ENCODE assay signal across 3 cellular contexts in the genomic region with DNA sequence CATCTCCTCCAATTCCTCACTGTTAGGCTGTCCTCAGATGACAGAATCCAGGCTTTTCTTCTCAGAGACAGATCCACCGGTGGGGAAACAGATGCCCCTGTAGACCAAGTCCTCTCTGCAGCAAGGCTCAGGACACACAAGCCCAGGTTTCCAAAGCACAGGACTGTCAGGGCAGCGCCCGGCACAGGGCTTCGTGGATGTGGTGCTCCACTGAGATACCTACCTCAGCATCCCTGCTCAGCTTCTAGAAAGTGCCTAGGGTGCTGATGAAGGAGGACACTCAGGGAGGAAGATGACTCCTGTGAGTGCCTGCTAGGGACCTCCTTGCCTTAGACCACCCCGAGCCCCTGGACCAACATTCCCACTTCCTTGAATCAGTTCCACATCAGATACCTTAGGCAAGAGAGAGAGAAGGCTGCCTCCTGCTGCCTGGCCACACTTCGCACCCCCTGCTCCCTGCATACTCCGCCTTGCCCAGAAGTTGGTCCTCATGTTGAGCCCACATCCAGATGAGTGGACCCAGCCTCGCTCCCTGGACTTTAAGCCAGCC.
TF ChIP-seq lines count a peak whose summit lies in the region.

No MANE protein-coding gene starts in this region.

TF ChIP-seq in A549, 52 proteins besides CTCF, POLR2A, EP300 and RAD21:
- TF ChIP-seq RFX5 (IDR thresholded peaks at IDR 0.05) (no peak), RARB (CRISPR knock-in tag; IDR thresholded peaks at IDR 0.05) (no peak), ESRRA (IDR thresholded peaks at IDR 0.05; ENCODE audit: borderline replicate concordance, low read length) (no peak), ZSCAN20 (CRISPR knock-in tag; IDR thresholded peaks at IDR 0.05) (no peak), JUNB (IDR thresholded peaks at IDR 0.05) (no peak), GATA3 (IDR thresholded peaks at IDR 0.05; ENCODE audit: borderline replicate concordance) (no peak), TP53 (CRISPR knock-in tag; IDR thresholded peaks at IDR 0.05) (no peak), HOXB5 (CRISPR knock-in tag; IDR thresholded peaks at IDR 0.05) (no peak), HOXB13 (CRISPR knock-in tag; IDR thresholded peaks at IDR 0.05; ENCODE audit: low read depth) (no peak), HDAC2 (IDR thresholded peaks at IDR 0.05) (no peak), RCOR1 (IDR thresholded peaks at IDR 0.05; ENCODE audit: low read depth, low read length) (no peak)
- TF ChIP-seq, protein P1, sequence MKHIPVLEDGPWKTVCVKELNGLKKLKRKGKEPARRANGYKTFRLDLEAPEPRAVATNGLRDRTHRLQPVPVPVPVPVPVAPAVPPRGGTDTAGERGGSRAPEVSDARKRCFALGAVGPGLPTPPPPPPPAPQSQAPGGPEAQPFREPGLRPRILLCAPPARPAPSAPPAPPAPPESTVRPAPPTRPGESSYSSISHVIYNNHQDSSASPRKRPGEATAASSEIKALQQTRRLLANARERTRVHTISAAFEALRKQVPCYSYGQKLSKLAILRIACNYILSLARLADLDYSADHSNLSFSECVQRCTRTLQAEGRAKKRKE (CRISPR knock-in tag; IDR thresholded peaks at IDR 0.05; ENCODE audit: low read depth) = no peak
- TF ChIP-seq, protein P2, sequence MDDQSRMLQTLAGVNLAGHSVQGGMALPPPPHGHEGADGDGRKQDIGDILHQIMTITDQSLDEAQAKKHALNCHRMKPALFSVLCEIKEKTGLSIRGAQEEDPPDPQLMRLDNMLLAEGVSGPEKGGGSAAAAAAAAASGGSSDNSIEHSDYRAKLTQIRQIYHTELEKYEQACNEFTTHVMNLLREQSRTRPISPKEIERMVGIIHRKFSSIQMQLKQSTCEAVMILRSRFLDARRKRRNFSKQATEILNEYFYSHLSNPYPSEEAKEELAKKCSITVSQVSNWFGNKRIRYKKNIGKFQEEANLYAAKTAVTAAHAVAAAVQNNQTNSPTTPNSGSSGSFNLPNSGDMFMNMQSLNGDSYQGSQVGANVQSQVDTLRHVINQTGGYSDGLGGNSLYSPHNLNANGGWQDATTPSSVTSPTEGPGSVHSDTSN (IDR thresholded peaks at IDR 0.05) = no peak
- TF ChIP-seq, protein P3, sequence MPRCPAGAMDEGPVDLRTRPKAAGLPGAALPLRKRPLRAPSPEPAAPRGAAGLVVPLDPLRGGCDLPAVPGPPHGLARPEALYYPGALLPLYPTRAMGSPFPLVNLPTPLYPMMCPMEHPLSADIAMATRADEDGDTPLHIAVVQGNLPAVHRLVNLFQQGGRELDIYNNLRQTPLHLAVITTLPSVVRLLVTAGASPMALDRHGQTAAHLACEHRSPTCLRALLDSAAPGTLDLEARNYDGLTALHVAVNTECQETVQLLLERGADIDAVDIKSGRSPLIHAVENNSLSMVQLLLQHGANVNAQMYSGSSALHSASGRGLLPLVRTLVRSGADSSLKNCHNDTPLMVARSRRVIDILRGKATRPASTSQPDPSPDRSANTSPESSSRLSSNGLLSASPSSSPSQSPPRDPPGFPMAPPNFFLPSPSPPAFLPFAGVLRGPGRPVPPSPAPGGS (IDR thresholded peaks at IDR 0.05) = no peak
- TF ChIP-seq, protein P4, sequence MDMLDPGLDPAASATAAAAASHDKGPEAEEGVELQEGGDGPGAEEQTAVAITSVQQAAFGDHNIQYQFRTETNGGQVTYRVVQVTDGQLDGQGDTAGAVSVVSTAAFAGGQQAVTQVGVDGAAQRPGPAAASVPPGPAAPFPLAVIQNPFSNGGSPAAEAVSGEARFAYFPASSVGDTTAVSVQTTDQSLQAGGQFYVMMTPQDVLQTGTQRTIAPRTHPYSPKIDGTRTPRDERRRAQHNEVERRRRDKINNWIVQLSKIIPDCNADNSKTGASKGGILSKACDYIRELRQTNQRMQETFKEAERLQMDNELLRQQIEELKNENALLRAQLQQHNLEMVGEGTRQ (IDR thresholded peaks at IDR 0.05) = no peak
- TF ChIP-seq, protein P5, sequence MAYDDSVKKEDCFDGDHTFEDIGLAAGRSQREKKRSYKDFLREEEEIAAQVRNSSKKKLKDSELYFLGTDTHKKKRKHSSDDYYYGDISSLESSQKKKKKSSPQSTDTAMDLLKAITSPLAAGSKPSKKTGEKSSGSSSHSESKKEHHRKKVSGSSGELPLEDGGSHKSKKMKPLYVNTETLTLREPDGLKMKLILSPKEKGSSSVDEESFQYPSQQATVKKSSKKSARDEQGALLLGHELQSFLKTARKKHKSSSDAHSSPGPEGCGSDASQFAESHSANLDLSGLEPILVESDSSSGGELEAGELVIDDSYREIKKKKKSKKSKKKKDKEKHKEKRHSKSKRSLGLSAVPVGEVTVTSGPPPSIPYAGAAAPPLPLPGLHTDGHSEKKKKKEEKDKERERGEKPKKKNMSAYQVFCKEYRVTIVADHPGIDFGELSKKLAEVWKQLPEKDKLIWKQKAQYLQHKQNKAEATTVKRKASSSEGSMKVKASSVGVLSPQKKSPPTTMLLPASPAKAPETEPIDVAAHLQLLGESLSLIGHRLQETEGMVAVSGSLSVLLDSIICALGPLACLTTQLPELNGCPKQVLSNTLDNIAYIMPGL (CRISPR knock-in tag; IDR thresholded peaks at IDR 0.05; ENCODE audit: borderline replicate concordance) = no peak

TF ChIP-seq in IMR-90, 13 proteins besides CTCF, POLR2A, EP300 and RAD21:
- no peak for TF ChIP-seq MAZ (IDR thresholded peaks at IDR 0.05; ENCODE audit: borderline replicate concordance, low read depth, low read length)
- no peak for TF ChIP-seq CHD1 (IDR thresholded peaks at IDR 0.05; ENCODE audit: low read depth, low read length)
- no peak for TF ChIP-seq BHLHE40 (IDR thresholded peaks at IDR 0.05; ENCODE audit: low read depth, low read length)
- no peak for TF ChIP-seq NFE2L2 (IDR thresholded peaks at IDR 0.05; ENCODE audit: low read depth, low read length)
- no peak for TF ChIP-seq MAFK (IDR thresholded peaks at IDR 0.05; ENCODE audit: low read depth, low read length)
- TF ChIP-seq, protein P4 (IDR thresholded peaks at IDR 0.05; ENCODE audit: low read depth, low read length) = no peak
- no peak for TF ChIP-seq CEBPB (IDR thresholded peaks at IDR 0.05; ENCODE audit: low read depth, low read length)
- TF ChIP-seq, protein P6, sequence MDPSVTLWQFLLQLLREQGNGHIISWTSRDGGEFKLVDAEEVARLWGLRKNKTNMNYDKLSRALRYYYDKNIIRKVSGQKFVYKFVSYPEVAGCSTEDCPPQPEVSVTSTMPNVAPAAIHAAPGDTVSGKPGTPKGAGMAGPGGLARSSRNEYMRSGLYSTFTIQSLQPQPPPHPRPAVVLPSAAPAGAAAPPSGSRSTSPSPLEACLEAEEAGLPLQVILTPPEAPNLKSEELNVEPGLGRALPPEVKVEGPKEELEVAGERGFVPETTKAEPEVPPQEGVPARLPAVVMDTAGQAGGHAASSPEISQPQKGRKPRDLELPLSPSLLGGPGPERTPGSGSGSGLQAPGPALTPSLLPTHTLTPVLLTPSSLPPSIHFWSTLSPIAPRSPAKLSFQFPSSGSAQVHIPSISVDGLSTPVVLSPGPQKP (IDR thresholded peaks at IDR 0.05; ENCODE audit: borderline replicate concordance, low read depth, low read length) = no peak
- no peak for TF ChIP-seq MXI1 (IDR thresholded peaks at IDR 0.05; ENCODE audit: borderline replicate concordance, low read depth, low read length)
- no peak for TF ChIP-seq FOS (IDR thresholded peaks at IDR 0.05; ENCODE audit: low read depth, low read length)
- no peak for TF ChIP-seq SMC3 (IDR thresholded peaks at IDR 0.05; ENCODE audit: low read depth, low read length)
- TF ChIP-seq RCOR1 (IDR thresholded peaks at IDR 0.05; ENCODE audit: insufficient replicate concordance, low read length) = no peak
- TF ChIP-seq RFX5 (IDR thresholded peaks at IDR 0.05; ENCODE audit: low read depth, low read length) = no peak

TF ChIP-seq in H1, 55 proteins besides CTCF, POLR2A, EP300 and RAD21:
- no peak for TF ChIP-seq MAFK (IDR thresholded peaks at IDR 0.05; ENCODE audit: low read depth, low read length)
- no peak for TF ChIP-seq SP1 (IDR thresholded peaks at IDR 0.05; ENCODE audit: low read depth, low read length)
- TF ChIP-seq SIX5 (IDR thresholded peaks at IDR 0.05; ENCODE audit: low read depth, low read length) = no peak
- TF ChIP-seq POLR2AphosphoS5 (IDR thresholded peaks at IDR 0.05; ENCODE audit: low read depth, low read length) = no peak
- TF ChIP-seq TCF12 (IDR thresholded peaks at IDR 0.05; ENCODE audit: low read depth, low read length) = no peak
- TF ChIP-seq POU5F1 (IDR thresholded peaks at IDR 0.05; ENCODE audit: low read depth, low read length) = no peak
- no peak for TF ChIP-seq SUZ12 (IDR thresholded peaks at IDR 0.05; ENCODE audit: low read length)
- TF ChIP-seq BCL11A (IDR thresholded peaks at IDR 0.05; ENCODE audit: low read depth in 2 of 2, low read length in 2 of 2) = no peak
- no peak for TF ChIP-seq HDAC6 (IDR thresholded peaks at IDR 0.05; ENCODE audit: low read depth, low read length)
- TF ChIP-seq JUND (IDR thresholded peaks at IDR 0.05; ENCODE audit: low read length) = no peak
- TF ChIP-seq PHF8 (conservative IDR thresholded peaks at IDR 0.05; ENCODE audit: low read depth, low read length) = no peak
